In the genomic region with DNA sequence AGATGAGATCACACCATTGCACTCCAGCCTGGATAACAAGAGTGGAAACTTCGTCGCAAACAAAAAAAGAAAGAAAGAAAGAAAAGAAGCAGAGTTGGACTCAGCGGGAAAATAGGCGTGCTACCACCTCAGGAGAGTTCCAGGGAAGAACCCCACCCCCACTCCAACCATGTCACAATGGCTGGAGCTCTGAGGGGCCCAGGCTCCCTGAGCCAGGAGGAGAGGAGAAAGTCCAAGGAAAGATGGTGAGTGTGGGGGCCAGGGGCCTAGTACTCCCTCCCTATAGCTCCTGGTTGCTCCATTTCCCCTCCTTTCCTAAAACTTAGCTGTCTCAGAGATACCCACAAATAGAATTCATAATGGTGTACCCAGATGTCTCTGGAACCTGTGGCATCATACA, we compare ENCODE assay signal across 1 cellular context.
TF ChIP-seq lines count a peak whose summit lies in the region.

A gene (plus strand): TSS at position 172 of the 400 bp plus-strand sequence. CDS start 71 bp downstream, at position 243.

TF ChIP-seq in HepG2, 621 proteins besides CTCF, POLR2A, EP300 and RAD21:
- TF ChIP-seq, protein P1, sequence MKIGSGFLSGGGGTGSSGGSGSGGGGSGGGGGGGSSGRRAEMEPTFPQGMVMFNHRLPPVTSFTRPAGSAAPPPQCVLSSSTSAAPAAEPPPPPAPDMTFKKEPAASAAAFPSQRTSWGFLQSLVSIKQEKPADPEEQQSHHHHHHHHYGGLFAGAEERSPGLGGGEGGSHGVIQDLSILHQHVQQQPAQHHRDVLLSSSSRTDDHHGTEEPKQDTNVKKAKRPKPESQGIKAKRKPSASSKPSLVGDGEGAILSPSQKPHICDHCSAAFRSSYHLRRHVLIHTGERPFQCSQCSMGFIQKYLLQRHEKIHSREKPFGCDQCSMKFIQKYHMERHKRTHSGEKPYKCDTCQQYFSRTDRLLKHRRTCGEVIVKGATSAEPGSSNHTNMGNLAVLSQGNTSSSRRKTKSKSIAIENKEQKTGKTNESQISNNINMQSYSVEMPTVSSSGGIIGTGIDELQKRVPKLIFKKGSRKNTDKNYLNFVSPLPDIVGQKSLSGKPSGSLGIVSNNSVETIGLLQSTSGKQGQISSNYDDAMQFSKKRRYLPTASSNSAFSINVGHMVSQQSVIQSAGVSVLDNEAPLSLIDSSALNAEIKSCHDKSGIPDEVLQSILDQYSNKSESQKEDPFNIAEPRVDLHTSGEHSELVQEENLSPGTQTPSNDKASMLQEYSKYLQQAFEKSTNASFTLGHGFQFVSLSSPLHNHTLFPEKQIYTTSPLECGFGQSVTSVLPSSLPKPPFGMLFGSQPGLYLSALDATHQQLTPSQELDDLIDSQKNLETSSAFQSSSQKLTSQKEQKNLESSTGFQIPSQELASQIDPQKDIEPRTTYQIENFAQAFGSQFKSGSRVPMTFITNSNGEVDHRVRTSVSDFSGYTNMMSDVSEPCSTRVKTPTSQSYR (CRISPR knock-in tag; IDR thresholded peaks at IDR 0.05; ENCODE audit: borderline replicate concordance) = peak; percentile 83
- TF ChIP-seq, protein P2, sequence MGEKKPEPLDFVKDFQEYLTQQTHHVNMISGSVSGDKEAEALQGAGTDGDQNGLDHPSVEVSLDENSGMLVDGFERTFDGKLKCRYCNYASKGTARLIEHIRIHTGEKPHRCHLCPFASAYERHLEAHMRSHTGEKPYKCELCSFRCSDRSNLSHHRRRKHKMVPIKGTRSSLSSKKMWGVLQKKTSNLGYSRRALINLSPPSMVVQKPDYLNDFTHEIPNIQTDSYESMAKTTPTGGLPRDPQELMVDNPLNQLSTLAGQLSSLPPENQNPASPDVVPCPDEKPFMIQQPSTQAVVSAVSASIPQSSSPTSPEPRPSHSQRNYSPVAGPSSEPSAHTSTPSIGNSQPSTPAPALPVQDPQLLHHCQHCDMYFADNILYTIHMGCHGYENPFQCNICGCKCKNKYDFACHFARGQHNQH (CRISPR knock-in tag; IDR thresholded peaks at IDR 0.05) = peak; percentile 26; the same call in 1 of the 2 replicates
- TF ChIP-seq, protein P3, sequence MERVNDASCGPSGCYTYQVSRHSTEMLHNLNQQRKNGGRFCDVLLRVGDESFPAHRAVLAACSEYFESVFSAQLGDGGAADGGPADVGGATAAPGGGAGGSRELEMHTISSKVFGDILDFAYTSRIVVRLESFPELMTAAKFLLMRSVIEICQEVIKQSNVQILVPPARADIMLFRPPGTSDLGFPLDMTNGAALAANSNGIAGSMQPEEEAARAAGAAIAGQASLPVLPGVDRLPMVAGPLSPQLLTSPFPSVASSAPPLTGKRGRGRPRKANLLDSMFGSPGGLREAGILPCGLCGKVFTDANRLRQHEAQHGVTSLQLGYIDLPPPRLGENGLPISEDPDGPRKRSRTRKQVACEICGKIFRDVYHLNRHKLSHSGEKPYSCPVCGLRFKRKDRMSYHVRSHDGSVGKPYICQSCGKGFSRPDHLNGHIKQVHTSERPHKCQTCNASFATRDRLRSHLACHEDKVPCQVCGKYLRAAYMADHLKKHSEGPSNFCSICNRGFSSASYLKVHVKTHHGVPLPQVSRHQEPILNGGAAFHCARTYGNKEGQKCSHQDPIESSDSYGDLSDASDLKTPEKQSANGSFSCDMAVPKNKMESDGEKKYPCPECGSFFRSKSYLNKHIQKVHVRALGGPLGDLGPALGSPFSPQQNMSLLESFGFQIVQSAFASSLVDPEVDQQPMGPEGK (CRISPR knock-in tag; IDR thresholded peaks at IDR 0.05) = peak; percentile 68
- TF ChIP-seq HNF4A (CRISPR knock-in tag; IDR thresholded peaks at IDR 0.05) (peak; percentile 53), KDM6A (CRISPR knock-in tag; IDR thresholded peaks at IDR 0.05; ENCODE audit: low read depth) (peak; percentile 15; the same call in 1 of the 2 replicates)
- TF ChIP-seq, protein P4, sequence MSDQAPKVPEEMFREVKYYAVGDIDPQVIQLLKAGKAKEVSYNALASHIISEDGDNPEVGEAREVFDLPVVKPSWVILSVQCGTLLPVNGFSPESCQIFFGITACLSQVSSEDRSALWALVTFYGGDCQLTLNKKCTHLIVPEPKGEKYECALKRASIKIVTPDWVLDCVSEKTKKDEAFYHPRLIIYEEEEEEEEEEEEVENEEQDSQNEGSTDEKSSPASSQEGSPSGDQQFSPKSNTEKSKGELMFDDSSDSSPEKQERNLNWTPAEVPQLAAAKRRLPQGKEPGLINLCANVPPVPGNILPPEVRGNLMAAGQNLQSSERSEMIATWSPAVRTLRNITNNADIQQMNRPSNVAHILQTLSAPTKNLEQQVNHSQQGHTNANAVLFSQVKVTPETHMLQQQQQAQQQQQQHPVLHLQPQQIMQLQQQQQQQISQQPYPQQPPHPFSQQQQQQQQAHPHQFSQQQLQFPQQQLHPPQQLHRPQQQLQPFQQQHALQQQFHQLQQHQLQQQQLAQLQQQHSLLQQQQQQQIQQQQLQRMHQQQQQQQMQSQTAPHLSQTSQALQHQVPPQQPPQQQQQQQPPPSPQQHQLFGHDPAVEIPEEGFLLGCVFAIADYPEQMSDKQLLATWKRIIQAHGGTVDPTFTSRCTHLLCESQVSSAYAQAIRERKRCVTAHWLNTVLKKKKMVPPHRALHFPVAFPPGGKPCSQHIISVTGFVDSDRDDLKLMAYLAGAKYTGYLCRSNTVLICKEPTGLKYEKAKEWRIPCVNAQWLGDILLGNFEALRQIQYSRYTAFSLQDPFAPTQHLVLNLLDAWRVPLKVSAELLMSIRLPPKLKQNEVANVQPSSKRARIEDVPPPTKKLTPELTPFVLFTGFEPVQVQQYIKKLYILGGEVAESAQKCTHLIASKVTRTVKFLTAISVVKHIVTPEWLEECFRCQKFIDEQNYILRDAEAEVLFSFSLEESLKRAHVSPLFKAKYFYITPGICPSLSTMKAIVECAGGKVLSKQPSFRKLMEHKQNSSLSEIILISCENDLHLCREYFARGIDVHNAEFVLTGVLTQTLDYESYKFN (CRISPR knock-in tag; conservative IDR thresholded peaks at IDR 0.05) = peak; percentile 40; the same call in 1 of the 2 replicates
